15 cellular contexts compared by ENCODE assay signal in genomic region chr6:111631930-111632460, GRCh38. TPM values are rescaled to one million over a fixed set of nuclear protein-coding genes. Genes with fewer than 3 reads are reported as not detected.
DNase-seq lines count a peak whose midpoint lies in the region; ATAC-seq and TF ChIP-seq lines count a peak whose summit lies in the region.
"Had no signal": no experiment of that assay in that cellular context is flagged by ENCODE, and none has a peak within 500 bp of the region (broad histone marks: within the 10 kb centered on the region; RNA-seq: fewer than 3 reads in every experiment).

No MANE protein-coding gene starts in this region.

- intact Hi-C loops in HCT116 (cut with micrococcal nuclease) = no loop called here
- intact Hi-C loops in prostate gland (cut with DNase I) = no loop called here

- peak; percentile 69 for ATAC-seq in HCT116
- peak; percentile 92 for ATAC-seq in WTC11
- no peak for ATAC-seq in HG02798 (IDR thresholded peaks at IDR 0.05; ENCODE audit: poor library complexity, unreplicated experiment)
- no peak for ATAC-seq in stimulated activated naive B cell treated with anti-CD40 and anti-IgM and Interleukin-4, amounts not matched to agents 10 μg/mL and 1 μg/mL and 100 μg/mL, for 72 hours (replicated peaks)
- ATAC-seq: left ventricle myocardium superior had no signal

- no peak overlapping the region for H3K9ac ChIP-seq in HCT116 (ENCODE audit: low read length)

- POLR2A ChIA-PET in HCT116 (lab: Charles Lee) (no interaction called here), WTC11 (lab: Charles Lee) (no interaction called here)

- H3K4me1 ChIP-seq in HCT116 (ENCODE audit: control insufficient read depth in 1 of 2, insufficient read depth in 2 of 2, low read length in 2 of 2) = peaks cover 10% of the 10 kb centered on the region in 2 experiments; a peak in 3 of 4 replicates
- H3K4me1 ChIP-seq in prostate gland (replicated peaks) = no peaks in the 10 kb centered on the region
- H3K4me1 ChIP-seq: BE2C, thyroid gland had no signal

- H4K20me1 ChIP-seq in HCT116 (ENCODE audit: insufficient read depth) = no peaks in the 10 kb centered on the region

- no peaks in the 10 kb centered on the region for H3K9me3 ChIP-seq in HCT116 (ENCODE audit: control insufficient read depth in 1 of 2, insufficient read depth in 1 of 2, low read depth in 1 of 2, low read length in 2 of 2)
- no peaks in the 10 kb centered on the region for H3K9me3 ChIP-seq in prostate gland
- H3K9me3 ChIP-seq: BE2C, thyroid gland had no signal

- peak overlapping the region; percentile 10; the same call in 1 of the 2 replicates for H3K4me2 ChIP-seq in HCT116 (ENCODE audit: low read length)

- no peak overlapping the region for H3K27ac ChIP-seq in HCT116 (ENCODE audit: low read depth, low read length)
- no peak overlapping the region for H3K27ac ChIP-seq in prostate gland
- H3K27ac ChIP-seq: heart left ventricle, thyroid gland had no signal

- no peaks in the 10 kb centered on the region for H3K9me2 ChIP-seq in HCT116 (ENCODE audit: insufficient read depth)

- no TSS peak for BruUV-seq in HCT116 (replicated peaks; lab: Mats Ljungman, UMichigan)

- no peak overlapping the region for H3K4me3 ChIP-seq in AG10803 (ENCODE audit: low read length)
- H3K4me3 ChIP-seq in HCT116 (replicated peaks in 1 of 2; ENCODE audit: low read depth in 1 of 2, low read length in 2 of 2) = no peak overlapping the region
- no peak overlapping the region for H3K4me3 ChIP-seq in prostate gland
- H3K4me3 ChIP-seq: heart left ventricle, thyroid gland had no signal

- TF ChIP-seq CTCF in AG10803 (conservative IDR thresholded peaks at IDR 0.05; ENCODE audit: low read length) (no peak), HCT116 (IDR thresholded peaks at IDR 0.05 in 2 of 3, conservative IDR thresholded peaks at IDR 0.05 in 1 of 3; ENCODE audit: borderline replicate concordance in 1 of 3, insufficient read depth in 1 of 3, low read depth in 2 of 3, low read length in 2 of 3) (no peak), WTC11 (IDR thresholded peaks at IDR 0.05) (no peak), nephron progenitor cell (IDR thresholded peaks at IDR 0.05) (no peak), prostate gland (IDR thresholded peaks at IDR 0.05) (no peak)

- H3K36me3 ChIP-seq in HCT116 (ENCODE audit: control insufficient read depth in 1 of 2, insufficient read depth in 2 of 2, low read length in 2 of 2) (no peaks in the 10 kb centered on the region), prostate gland (no peaks in the 10 kb centered on the region)
- H3K36me3 ChIP-seq: BE2C, heart left ventricle, thyroid gland had no signal

- H3K27ac Mint-ChIP-seq in WTC11 = no peak overlapping the region
- peak overlapping the region; percentile 81 for H3K27ac Mint-ChIP-seq in nephron progenitor cell
- no peak overlapping the region for H3K27ac Mint-ChIP-seq in stimulated activated naive B cell treated with anti-CD40 and anti-IgM and Interleukin-4, amounts not matched to agents 10 μg/mL and 1 μg/mL and 100 μg/mL, for 72 hours

- H3K4me3 Mint-ChIP-seq in WTC11 = no peak overlapping the region
- H3K4me3 Mint-ChIP-seq in nephron progenitor cell = peak overlapping the region; percentile 26
- no peak overlapping the region for H3K4me3 Mint-ChIP-seq in stimulated activated naive B cell treated with anti-CD40 and anti-IgM and Interleukin-4, amounts not matched to agents 10 μg/mL and 1 μg/mL and 100 μg/mL, for 72 hours

- no peaks in the 10 kb centered on the region for H3K79me2 ChIP-seq in HCT116 (ENCODE audit: insufficient read depth, low read length)

- peak overlapping the region; percentile 35 for H2AFZ ChIP-seq in HCT116 (ENCODE audit: low read depth, low read length, poor library complexity, severe bottlenecking)

- H3K9me3 Mint-ChIP-seq in WTC11 = no peaks in the 10 kb centered on the region
- H3K9me3 Mint-ChIP-seq in nephron progenitor cell = peaks cover 17% of the 10 kb centered on the region
- peaks cover 3 to 6% of the 10 kb centered on the region in 2 donors for H3K9me3 Mint-ChIP-seq in stimulated activated naive B cell treated with anti-CD40 and anti-IgM and Interleukin-4, amounts not matched to agents 10 μg/mL and 1 μg/mL and 100 μg/mL, for 72 hours

- RAD21 ChIA-PET in HCT116 (lab: Charles Lee; ENCODE audit: low non-redundant PET in 1 of 2, low total read pairs in 2 of 2, uncharacterized antibody in 2 of 2, unreplicated experiment in 2 of 2) = no interaction called here

- TF ChIP-seq POLR2A in HCT116 (IDR thresholded peaks at IDR 0.05; ENCODE audit: borderline replicate concordance, extremely low read depth, insufficient read depth, insufficient read length) = no peak
- TF ChIP-seq POLR2A in prostate gland (IDR thresholded peaks at IDR 0.05) = no peak

- H3K27me3 ChIP-seq in HCT116 (ENCODE audit: insufficient read depth, low read length) = no peaks in the 10 kb centered on the region
- no peaks in the 10 kb centered on the region for H3K27me3 ChIP-seq in prostate gland (replicated peaks; ENCODE audit: insufficient read depth)
- H3K27me3 ChIP-seq: BE2C, heart left ventricle, thyroid gland had no signal

- H3K4me1 Mint-ChIP-seq in WTC11 (peaks cover 21% of the 10 kb centered on the region), nephron progenitor cell (peaks cover 35% of the 10 kb centered on the region)
- H3K4me1 Mint-ChIP-seq in stimulated activated naive B cell treated with anti-CD40 and anti-IgM and Interleukin-4, amounts not matched to agents 10 μg/mL and 1 μg/mL and 100 μg/mL, for 72 hours = no peaks in the 10 kb centered on the region

- CTCF ChIA-PET in HCT116 (lab: Charles Lee) (interaction anchor here (0.6 kb wide), 1 partner anchor 13 kb away, joined by 3 read pairs; no protein-coding TSS in a partner anchor), WTC11 (lab: Charles Lee) (interaction anchor here (0.7 to 2.0 kb wide), 4 partner anchors 51 to 411 kb away, joined by 3 to 5 read pairs (median 4); a partner anchor contains a TSS)

- DNase-seq in AG10803 (ENCODE audit: low read depth) = peak; percentile 20
- no peak for DNase-seq in HCT116 (ENCODE audit: low read depth, low spot score)
- DNase-seq in WTC11 (ENCODE audit: low spot score) = peak; percentile 44
- peak; percentile 54 for DNase-seq in nephron progenitor cell
- DNase-seq in prostate gland (ENCODE audit: low spot score) = no peak
- no peak for DNase-seq in stimulated activated naive B cell treated with anti-CD40 and anti-IgM and Interleukin-4, amounts not matched to agents 10 μg/mL and 1 μg/mL and 100 μg/mL, for 72 hours
- no peak for DNase-seq in COLO668 (lab: John Stamatoyannopoulos, UW; ENCODE audit: unreplicated experiment)
- DNase-seq: activated CD4-positive, CD25-positive, alpha-beta regulatory T cell; BE2C; heart left ventricle; left ventricle myocardium superior; NCI-H510A; stimulated activated CD4-positive, alpha-beta T cell treated with anti-CD3 and anti-CD28 coated beads, Interleukin-15, amount 100 ng/mL, for 24 hours; thyroid gland had no signal

- TF ChIP-seq RAD21 in HCT116 (IDR thresholded peaks at IDR 0.05; ENCODE audit: low read depth) = no peak

- no peaks in the 10 kb centered on the region for H3K36me3 Mint-ChIP-seq in WTC11
- H3K36me3 Mint-ChIP-seq in nephron progenitor cell (ENCODE audit: low read depth) = no peaks in the 10 kb centered on the region
- H3K36me3 Mint-ChIP-seq in stimulated activated naive B cell treated with anti-CD40 and anti-IgM and Interleukin-4, amounts not matched to agents 10 μg/mL and 1 μg/mL and 100 μg/mL, for 72 hours = no peaks in the 10 kb centered on the region

- H3K27me3 Mint-ChIP-seq in WTC11 (ENCODE audit: low read depth) = no peaks in the 10 kb centered on the region; the same call in 1 of the 2 replicates
- peaks cover 6% of the 10 kb centered on the region for H3K27me3 Mint-ChIP-seq in nephron progenitor cell (ENCODE audit: low read depth, poor library complexity)
- H3K27me3 Mint-ChIP-seq in stimulated activated naive B cell treated with anti-CD40 and anti-IgM and Interleukin-4, amounts not matched to agents 10 μg/mL and 1 μg/mL and 100 μg/mL, for 72 hours = peaks cover 0 to 12% of the 10 kb centered on the region in 2 donors

- WGBS in prostate gland = 38% methylated on average over 8 of the region's 8 CpGs

TF ChIP-seq in HCT116, 20 proteins besides CTCF, POLR2A, EP300 and RAD21:
- TF ChIP-seq ZFX (IDR thresholded peaks at IDR 0.05) (0 out of 2 replicates have a peak, but pooled peaks have one; percentile 14), CEBPB (IDR thresholded peaks at IDR 0.05; ENCODE audit: low read depth) (no peak)

TF ChIP-seq in WTC11, 78 proteins besides CTCF, POLR2A, EP300 and RAD21 (continues in another document):
- no peak for TF ChIP-seq FOXP1 (CRISPR knock-in tag; IDR thresholded peaks at IDR 0.05; ENCODE audit: borderline replicate concordance)
- no peak for TF ChIP-seq FOXK1 (CRISPR knock-in tag; IDR thresholded peaks at IDR 0.05)
- TF ChIP-seq ZMAT4 (CRISPR knock-in tag; IDR thresholded peaks at IDR 0.05) = no peak
- no peak for TF ChIP-seq RELA (CRISPR knock-in tag; IDR thresholded peaks at IDR 0.05; ENCODE audit: borderline replicate concordance)
- TF ChIP-seq CBFB (CRISPR knock-in tag; IDR thresholded peaks at IDR 0.05; ENCODE audit: low read depth) = no peak
- no peak for TF ChIP-seq PRRX2 (CRISPR knock-in tag; IDR thresholded peaks at IDR 0.05)
- TF ChIP-seq, protein P1, sequence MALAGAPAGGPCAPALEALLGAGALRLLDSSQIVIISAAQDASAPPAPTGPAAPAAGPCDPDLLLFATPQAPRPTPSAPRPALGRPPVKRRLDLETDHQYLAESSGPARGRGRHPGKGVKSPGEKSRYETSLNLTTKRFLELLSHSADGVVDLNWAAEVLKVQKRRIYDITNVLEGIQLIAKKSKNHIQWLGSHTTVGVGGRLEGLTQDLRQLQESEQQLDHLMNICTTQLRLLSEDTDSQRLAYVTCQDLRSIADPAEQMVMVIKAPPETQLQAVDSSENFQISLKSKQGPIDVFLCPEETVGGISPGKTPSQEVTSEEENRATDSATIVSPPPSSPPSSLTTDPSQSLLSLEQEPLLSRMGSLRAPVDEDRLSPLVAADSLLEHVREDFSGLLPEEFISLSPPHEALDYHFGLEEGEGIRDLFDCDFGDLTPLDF (CRISPR knock-in tag; IDR thresholded peaks at IDR 0.05) = no peak
- TF ChIP-seq, protein P2, sequence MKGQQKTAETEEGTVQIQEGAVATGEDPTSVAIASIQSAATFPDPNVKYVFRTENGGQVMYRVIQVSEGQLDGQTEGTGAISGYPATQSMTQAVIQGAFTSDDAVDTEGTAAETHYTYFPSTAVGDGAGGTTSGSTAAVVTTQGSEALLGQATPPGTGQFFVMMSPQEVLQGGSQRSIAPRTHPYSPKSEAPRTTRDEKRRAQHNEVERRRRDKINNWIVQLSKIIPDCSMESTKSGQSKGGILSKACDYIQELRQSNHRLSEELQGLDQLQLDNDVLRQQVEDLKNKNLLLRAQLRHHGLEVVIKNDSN (CRISPR knock-in tag; IDR thresholded peaks at IDR 0.05) = no peak
- no peak for TF ChIP-seq ELF4 (CRISPR knock-in tag; IDR thresholded peaks at IDR 0.05; ENCODE audit: low read depth)

RNA-seq across cellular contexts. Expression of gene TRAF3IP2, which starts 26.3 kb away (rescaled TPM):
- 22.3 TPM for total RNA-seq in HCT116 (2021; ENCODE audit: unreplicated experiment)
- polyA plus RNA-seq in HCT116 (2012) = 21.5 and 22.3 TPM in 2 replicates
- 25.8 to 32.3 TPM (median 30.7 TPM) in 3 replicates for total RNA-seq in WTC11 (2021)
- total RNA-seq in prostate gland = 10 to 100 TPM; 40.2 to 52.4 TPM

Comparison
In these comparisons a context has a peak if more than half of its experiments do, and no peak if none do; other contexts are left out.
1. DNase-seq: peak in AG10803 (single experiment), WTC11 (single experiment) and nephron progenitor cell (single experiment); none in HCT116 (single experiment), prostate gland (single experiment), stimulated activated naive B cell treated with anti-CD40 and anti-IgM and Interleukin-4, amounts not matched to agents 10 μg/mL and 1 μg/mL and 100 μg/mL, for 72 hours (single experiment) and COLO668 (single experiment).
2. ATAC-seq: peak in HCT116 (single experiment) and WTC11 (single experiment); none in HG02798 (single experiment) and stimulated activated naive B cell treated with anti-CD40 and anti-IgM and Interleukin-4, amounts not matched to agents 10 μg/mL and 1 μg/mL and 100 μg/mL, for 72 hours (0 of 2).